In the genomic region with DNA sequence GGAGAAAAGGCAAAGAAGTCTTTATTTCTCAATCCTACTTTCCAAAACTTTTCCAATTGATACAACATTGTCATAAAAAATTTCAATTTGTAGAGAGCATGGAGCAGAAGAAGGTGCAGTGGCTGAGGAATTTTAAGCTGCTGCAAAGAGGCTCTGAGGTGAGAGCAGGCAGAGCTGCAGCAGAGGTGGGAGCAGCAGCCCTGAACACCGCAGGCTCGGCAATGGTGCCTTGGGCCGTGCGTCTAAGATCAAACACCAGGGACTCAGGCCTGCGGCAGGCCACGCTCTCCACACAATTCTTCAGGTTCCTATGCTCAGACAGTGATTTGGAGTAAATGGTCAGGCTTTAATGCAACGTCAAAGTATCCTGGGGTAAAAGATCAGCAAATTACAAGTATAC, we compare ENCODE assay signal across 22 cellular contexts.
"Had no signal": no experiment of that assay in that cellular context is flagged by ENCODE, and none has a peak within 500 bp of the region (broad histone marks: within the 10 kb centered on the region; RNA-seq: fewer than 3 reads in every experiment).

No MANE protein-coding gene starts in this region.

- H2AFZ ChIP-seq: parathyroid adenoma had no signal

- H3K27me3 Mint-ChIP-seq: progenitor cell of endocrine pancreas; stimulated activated naive B cell treated with anti-CD40 and anti-IgM and Interleukin-4, amounts not matched to agents 10 μg/mL and 1 μg/mL and 100 μg/mL, for 72 hours; stimulated activated naive CD8-positive, alpha-beta T cell treated with anti-CD3 and anti-CD28 coated beads, Interleukin-15, Interleukin-2, amounts not matched to agents 100 ng/mL and 50 ng/mL, for 24 hours had no signal

- H3K36me3 Mint-ChIP-seq: natural killer cell had no signal

- H3K4me1 Mint-ChIP-seq: neural crest cell had no signal

- H3K27ac ChIP-seq: dorsolateral prefrontal cortex, epithelial cell of prostate, gastrocnemius medialis, lower lobe of right lung, parathyroid adenoma, right lobe of liver, suprapubic skin had no signal

- H3K27me3 ChIP-seq: dorsolateral prefrontal cortex, gastrocnemius medialis, right lobe of liver, suprapubic skin had no signal

- H3K27ac Mint-ChIP-seq: natural killer cell; progenitor cell of endocrine pancreas; stimulated activated naive B cell treated with anti-CD40 and anti-IgM and Interleukin-4, amounts not matched to agents 10 μg/mL and 1 μg/mL and 100 μg/mL, for 72 hours; stimulated activated naive CD8-positive, alpha-beta T cell treated with anti-CD3 and anti-CD28 coated beads, Interleukin-15, Interleukin-2, amounts not matched to agents 100 ng/mL and 50 ng/mL, for 24 hours had no signal

- H3K9ac ChIP-seq: parathyroid adenoma had no signal

- FAIRE-seq: colon, small intestine had no signal

- H3K9me3 ChIP-seq: gastrocnemius medialis, lower lobe of right lung, right lobe of liver, suprapubic skin had no signal

- H3K4me3 Mint-ChIP-seq: natural killer cell; neural crest cell; stimulated activated naive B cell treated with anti-CD40 and anti-IgM and Interleukin-4, amounts not matched to agents 10 μg/mL and 1 μg/mL and 100 μg/mL, for 72 hours; stimulated activated naive CD8-positive, alpha-beta T cell treated with anti-CD3 and anti-CD28 coated beads, Interleukin-15, Interleukin-2, amounts not matched to agents 100 ng/mL and 50 ng/mL, for 24 hours had no signal

- H3K9me3 Mint-ChIP-seq: natural killer cell; neural crest cell; stimulated activated naive B cell treated with anti-CD40 and anti-IgM and Interleukin-4, amounts not matched to agents 10 μg/mL and 1 μg/mL and 100 μg/mL, for 72 hours; stimulated activated naive CD8-positive, alpha-beta T cell treated with anti-CD3 and anti-CD28 coated beads, Interleukin-15, Interleukin-2, amounts not matched to agents 100 ng/mL and 50 ng/mL, for 24 hours had no signal

- DNase-seq: dorsolateral prefrontal cortex; effector CD4-positive, alpha-beta T cell; foreskin fibroblast; gastrocnemius medialis; kidney glomerular epithelial cell; left colon; left ventricle myocardium superior; lower lobe of right lung; natural killer cell; right lobe of liver; small intestine; stimulated activated CD4-positive, alpha-beta T cell treated with anti-CD3 and anti-CD28 coated beads, Interleukin-15, amount 100 ng/mL, for 24 hours; stimulated activated CD4-positive, alpha-beta T cell treated with anti-CD3 and anti-CD28 coated beads, Interleukin-2, amount 100 ng/mL, for 48 hours; stimulated activated naive B cell treated with anti-CD40 and anti-IgM and Interleukin-4, amounts not matched to agents 10 μg/mL and 1 μg/mL and 100 μg/mL, for 72 hours; trophoblast cell had no signal

- H3K4me3 ChIP-seq: dorsolateral prefrontal cortex, gastrocnemius medialis, lower lobe of right lung, right lobe of liver, suprapubic skin had no signal

- H3K36me3 ChIP-seq: gastrocnemius medialis, lower lobe of right lung, right lobe of liver, suprapubic skin had no signal
